In the genomic region with DNA sequence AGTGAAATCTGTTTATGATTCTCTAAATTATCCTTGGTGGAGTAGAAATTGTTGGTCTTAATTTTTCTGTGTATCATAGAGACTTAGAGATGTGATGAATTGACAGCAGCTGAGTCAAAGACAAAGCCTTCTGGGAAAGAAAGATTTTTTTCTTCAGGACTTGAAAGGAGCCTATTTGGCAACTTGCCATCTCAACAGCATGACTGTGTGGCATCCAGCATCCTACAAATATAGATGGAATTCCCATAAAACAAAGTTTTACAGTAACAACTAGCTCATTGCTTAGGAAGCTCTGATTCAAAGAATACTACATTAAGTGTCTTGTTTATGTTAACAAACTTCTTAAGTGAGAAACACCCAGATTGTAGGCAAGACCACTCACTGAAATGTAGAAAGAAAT, we compare ENCODE assay signal across 16 cellular contexts.
DNase-seq lines count a peak whose midpoint lies in the region; FAIRE-seq and TF ChIP-seq lines count a peak whose summit lies in the region.
"Had no signal": no experiment of that assay in that cellular context is flagged by ENCODE, and none has a peak within 500 bp of the region (broad histone marks: within the 10 kb centered on the region; RNA-seq: fewer than 3 reads in every experiment).

No MANE protein-coding gene starts in this region.

- no peaks in the 10 kb centered on the region for H3K27me3 ChIP-seq in skeletal muscle satellite cell (ENCODE audit: control insufficient read depth, insufficient read depth, low read length)

- DNase-seq in DMS53 (lab: John Stamatoyannopoulos, UW) (peak; percentile 30), DMS53 treated with DMSO at 0.1 percent for 48 hours (lab: John Stamatoyannopoulos, UW; ENCODE audit: unreplicated experiment) (no peak), RCC 7860 (ENCODE audit: low spot score) (peak; percentile 46), epithelial cell of prostate (ENCODE audit: low read depth, low spot score) (peak; percentile 75), HCEC 1CT (no peak), coronary artery (ENCODE audit: low spot score) (no peak), NCI-H524 treated with DMSO at 0.1 percent for 48 hours (lab: John Stamatoyannopoulos, UW) (no peak)
- DNase-seq: 8988T; activated CD4-positive, CD25-positive, alpha-beta regulatory T cell; activated T-cell treated with anti-CD3 and anti-CD28 coated beads, Interleukin-2, amount 50 U/mL, for 48 hours; caudate nucleus; left cardiac atrium; Right ventricle myocardium superior; stimulated activated CD4-positive, alpha-beta T cell treated with anti-CD3 and anti-CD28 coated beads, Interleukin-4, amount 100 ng/mL, for 4 hours had no signal

- H3K9me3 ChIP-seq in skeletal muscle satellite cell (replicated peaks; ENCODE audit: low read length) = no peaks in the 10 kb centered on the region

- peak overlapping the region; percentile 78 for H3K9ac ChIP-seq in skeletal muscle satellite cell (ENCODE audit: low read depth, low read length)

- peaks cover 47% of the 10 kb centered on the region for H3K4me1 ChIP-seq in skeletal muscle satellite cell (ENCODE audit: control insufficient read depth, insufficient read depth, low read length)

- H3K4me2 ChIP-seq in skeletal muscle satellite cell (ENCODE audit: low read length) = peak overlapping the region; percentile 50

- FAIRE-seq in RCC 7860 (lab: Jason Lieb, UNC) = peak; percentile 8
- FAIRE-seq: frontal cortex had no signal

- TF ChIP-seq CTCF in coronary artery (IDR thresholded peaks at IDR 0.05) = no peak

- no peaks in the 10 kb centered on the region for H3K36me3 ChIP-seq in skeletal muscle satellite cell (ENCODE audit: insufficient read depth, low read length)

- H3K27ac ChIP-seq in epithelial cell of prostate = peak overlapping the region; percentile 69
- H3K27ac ChIP-seq in coronary artery = no peak overlapping the region

- H3K4me3 ChIP-seq in skeletal muscle satellite cell (ENCODE audit: low read length) (peak overlapping the region; percentile 40), coronary artery (no peak overlapping the region)

Comparison
In these comparisons a context has a peak if more than half of its experiments do, and no peak if none do; other contexts are left out.
1. DNase-seq: peak in DMS53 (single experiment), RCC 7860 (single experiment) and epithelial cell of prostate (single experiment); none in DMS53 treated with DMSO at 0.1 percent for 48 hours (single experiment), HCEC 1CT (single experiment), coronary artery (single experiment) and NCI-H524 treated with DMSO at 0.1 percent for 48 hours (single experiment).